28 cellular contexts compared by ENCODE assay signal in the genomic region with DNA sequence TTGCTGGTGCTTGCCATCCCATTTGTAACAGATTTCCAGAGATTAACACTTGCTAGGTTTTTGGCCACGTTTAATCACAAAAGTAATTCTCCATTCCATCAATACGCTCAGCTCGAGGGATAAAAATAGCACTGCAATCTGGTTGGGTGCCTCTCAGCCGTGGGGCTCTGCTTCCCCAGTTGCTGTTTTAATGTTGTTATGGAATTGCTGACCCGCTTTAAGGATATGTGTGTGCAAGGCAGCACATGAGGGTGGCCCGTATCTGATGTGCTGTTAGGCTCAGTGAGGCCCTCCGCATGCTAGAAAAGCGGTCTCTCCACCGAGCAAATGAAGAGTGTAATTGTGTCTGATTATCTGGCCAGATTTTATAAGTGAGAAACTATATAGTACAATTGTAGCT.
DNase-seq lines count a peak whose midpoint lies in the region; ATAC-seq and TF ChIP-seq lines count a peak whose summit lies in the region.
"Had no signal": no experiment of that assay in that cellular context is flagged by ENCODE, and none has a peak within 500 bp of the region (broad histone marks: within the 10 kb centered on the region; RNA-seq: fewer than 3 reads in every experiment).

No MANE protein-coding gene starts in this region.

- peak; percentile 48 for DNase-seq in Ammon's horn (ENCODE audit: low spot score)
- peak; percentile 7 for DNase-seq in cerebellar cortex (ENCODE audit: low spot score)
- DNase-seq in superior temporal gyrus (ENCODE audit: extremely low spot score), result peak; percentile 42
- DNase-seq in activated naive CD4-positive, alpha-beta T cell (lab: John Stamatoyannopoulos, UW), result no peak
- no peak for DNase-seq in cerebellum (ENCODE audit: low spot score)
- no peak for DNase-seq in osteoblast (ENCODE audit: insufficient read length, low spot score, missing footprints)
- DNase-seq: ACHN; Caco-2; CD4-positive, alpha-beta memory T cell; DMS153; GDM1; KBM-7; MV-4-11; NCI-H1105 treated with DMSO at 0.1 percent for 48 hours; NCI-H1694; NCI-H2081 treated with DMSO at 0.1 percent for 48 hours; NCI-H2171 treated with DMSO at 0.1 percent for 48 hours; NCI-H524 treated with DMSO at 0.1 percent for 48 hours; PC-3; RPMI8226; SHP77; SW 1271 had no signal

- no peaks in the 10 kb centered on the region for H3K36me3 ChIP-seq in KOPT-K1 (ENCODE audit: insufficient read depth, low read length)
- H3K36me3 ChIP-seq in osteoblast (ENCODE audit: insufficient read depth, low read length), result no peaks in the 10 kb centered on the region
- H3K36me3 ChIP-seq: BLaER1 treated with 17β-estradiol and CSF1 and Interleukin-3, amounts not matched to agents 10 nM and 100 nM had no signal

- no peak overlapping the region for H3K4me2 ChIP-seq in osteoblast (ENCODE audit: insufficient read depth, low read length)
- H3K4me2 ChIP-seq: BLaER1 treated with 17β-estradiol and CSF1 and Interleukin-3, amounts not matched to agents 10 nM and 100 nM had no signal

- H3K4me1 ChIP-seq in osteoblast (ENCODE audit: insufficient read depth, low read length), result no peaks in the 10 kb centered on the region
- H3K4me1 ChIP-seq: Caco-2 had no signal

- no peak for TF ChIP-seq CTCF in osteoblast (IDR thresholded peaks at IDR 0.05; ENCODE audit: extremely low read depth, low read depth, low read length)

- no peaks in the 10 kb centered on the region for H4K20me1 ChIP-seq in osteoblast (ENCODE audit: insufficient read depth, low read length)
- H4K20me1 ChIP-seq: BLaER1 treated with 17β-estradiol and CSF1 and Interleukin-3, amounts not matched to agents 10 nM and 100 nM had no signal

- peak overlapping the region; percentile 83 for H3K27ac ChIP-seq in KOPT-K1 (ENCODE audit: low read depth, low read length, poor library complexity, severe bottlenecking)
- no peak overlapping the region for H3K27ac ChIP-seq in osteoblast (ENCODE audit: low read depth, low read length)
- H3K27ac ChIP-seq: 22Rv1; BLaER1 treated with 17β-estradiol and CSF1 and Interleukin-3, amounts not matched to agents 10 nM and 100 nM; SK-N-MC had no signal

- H3K4me3 ChIP-seq in osteoblast (ENCODE audit: insufficient read depth, low read length), result no peak overlapping the region
- H3K4me3 ChIP-seq: BLaER1 treated with 17β-estradiol and CSF1 and Interleukin-3, amounts not matched to agents 10 nM and 100 nM; SK-N-MC had no signal

- H3K79me2 ChIP-seq in osteoblast (ENCODE audit: insufficient read depth, low read length), result no peaks in the 10 kb centered on the region

- H2AFZ ChIP-seq in osteoblast (ENCODE audit: low read length), result no peak overlapping the region

- no peaks in the 10 kb centered on the region for H3K9me3 ChIP-seq in KOPT-K1 (ENCODE audit: insufficient read depth, low read length, poor library complexity, severe bottlenecking)
- H3K9me3 ChIP-seq in osteoblast (ENCODE audit: low read depth, low read length), result no peaks in the 10 kb centered on the region
- H3K9me3 ChIP-seq: BLaER1 treated with 17β-estradiol and CSF1 and Interleukin-3, amounts not matched to agents 10 nM and 100 nM; Caco-2 had no signal

- H3K27me3 ChIP-seq in osteoblast (ENCODE audit: insufficient read depth, low read length), result no peaks in the 10 kb centered on the region
- H3K27me3 ChIP-seq: BLaER1 treated with 17β-estradiol and CSF1 and Interleukin-3, amounts not matched to agents 10 nM and 100 nM had no signal

- ATAC-seq in HG03442 (IDR thresholded peaks at IDR 0.05; ENCODE audit: unreplicated experiment), result no peak
- ATAC-seq: HepG2, PC-3 had no signal

Comparison
In these comparisons a context has a peak if more than half of its experiments do, and no peak if none do; other contexts are left out.
1. DNase-seq: peak in Ammon's horn (single experiment), cerebellar cortex (single experiment) and superior temporal gyrus (single experiment); none in activated naive CD4-positive, alpha-beta T cell (0 of 4), cerebellum (single experiment) and osteoblast (single experiment).